25 cellular contexts compared by ENCODE assay signal in genomic region chr1:29043270-29043971, GRCh38.
DNase-seq lines count a peak whose midpoint lies in the region; ATAC-seq and TF ChIP-seq lines count a peak whose summit lies in the region.
"Had no signal": no experiment of that assay in that cellular context is flagged by ENCODE, and none has a peak within 500 bp of the region (broad histone marks: within the 10 kb centered on the region; RNA-seq: fewer than 3 reads in every experiment).

No MANE protein-coding gene starts in this region.

- no peak for DNase-seq in activated CD4-positive, alpha-beta T cell treated with anti-CD3 and anti-CD28 coated beads for 36 hours
- no peak for DNase-seq in activated CD4-positive, alpha-beta T cell treated with anti-CD3 and anti-CD28 coated beads, Interleukin-2, amount 50 U/mL, for 1 hour
- DNase-seq in NCI-H2227 (lab: John Stamatoyannopoulos, UW; ENCODE audit: unreplicated experiment) (peak; percentile 26), fibroblast of mammary gland (ENCODE audit: low read depth) (peak; percentile 22), nephron progenitor cell (no peak), spleen (no peak), EL (no peak)
- no peak for DNase-seq in stimulated activated CD8-positive, alpha-beta memory T cell treated with anti-CD3 and anti-CD28 coated beads, Interleukin-4, amount 100 ng/mL, for 48 hours
- DNase-seq: 8988T; activated gamma-delta T cell treated with Interleukin-2 at 50 U/mL for 16 hours; C1 segment of cervical spinal cord; dorsolateral prefrontal cortex; erythroblast; head of caudate nucleus; HFFc6; islet precursor cell; MM.1S; NCI-H187; NCI-H524 treated with DMSO at 0.1 percent for 48 hours; nucleus accumbens; PC-3; stimulated activated CD4-positive, alpha-beta T cell treated with anti-CD3 and anti-CD28 coated beads, Interleukin-4, amount 100 ng/mL, for 4 hours; SW 1271 had no signal

- no peaks in the 10 kb centered on the region for H3K9me3 ChIP-seq in spleen
- H3K9me3 ChIP-seq: breast epithelium had no signal

- POLR2A ChIA-PET in activated CD4-positive, alpha-beta T cell treated with anti-CD3 and anti-CD28 coated beads for 36 hours (lab: Charles Lee) = no interaction called here

- H3K27me3 Mint-ChIP-seq in activated CD4-positive, alpha-beta T cell treated with anti-CD3 and anti-CD28 coated beads for 36 hours = no peaks in the 10 kb centered on the region
- no peaks in the 10 kb centered on the region for H3K27me3 Mint-ChIP-seq in nephron progenitor cell (ENCODE audit: low read depth, poor library complexity)
- H3K27me3 Mint-ChIP-seq: type B pancreatic cell had no signal

- WGBS in spleen, 5 donors = 82 to 94% (median 90%) methylated on average over 6 of the region's 6 CpGs

- no peak overlapping the region for H3K27ac ChIP-seq in spleen
- H3K27ac ChIP-seq: breast epithelium, dorsolateral prefrontal cortex had no signal

- H3K27me3 ChIP-seq in spleen (replicated peaks in 1 of 7) = no peaks in the 10 kb centered on the region
- H3K27me3 ChIP-seq: breast epithelium, dorsolateral prefrontal cortex had no signal

- H3K4me3 ChIP-seq in fibroblast of mammary gland (ENCODE audit: control insufficient read depth, low read depth, low read length) (no peak overlapping the region), spleen (no peak overlapping the region)
- H3K4me3 ChIP-seq: breast epithelium, dorsolateral prefrontal cortex had no signal

- H3K4me3 Mint-ChIP-seq in activated CD4-positive, alpha-beta T cell treated with anti-CD3 and anti-CD28 coated beads for 36 hours = no peak overlapping the region
- H3K4me3 Mint-ChIP-seq in nephron progenitor cell = no peak overlapping the region
- H3K4me3 Mint-ChIP-seq: HFFc6, type B pancreatic cell had no signal

- peaks cover 35% of the 10 kb centered on the region for H3K36me3 Mint-ChIP-seq in activated CD4-positive, alpha-beta T cell treated with anti-CD3 and anti-CD28 coated beads for 36 hours (ENCODE audit: low read depth)
- H3K36me3 Mint-ChIP-seq in nephron progenitor cell (ENCODE audit: low read depth) = peaks cover 59% of the 10 kb centered on the region

- ATAC-seq in activated CD4-positive, alpha-beta T cell treated with anti-CD3 and anti-CD28 coated beads for 36 hours = no peak
- ATAC-seq: PC-3 had no signal

- CTCF ChIA-PET in activated CD4-positive, alpha-beta T cell treated with anti-CD3 and anti-CD28 coated beads for 36 hours (lab: Charles Lee) = interaction anchor here (0.6 to 9.9 kb wide), 8 partner anchors 10 to 720 kb away, joined by 3 to 66 read pairs (median 8); no protein-coding TSS in a partner anchor

- H3K9me3 Mint-ChIP-seq in activated CD4-positive, alpha-beta T cell treated with anti-CD3 and anti-CD28 coated beads for 36 hours (ENCODE audit: low read depth) = no peaks in the 10 kb centered on the region
- peaks cover 8% of the 10 kb centered on the region for H3K9me3 Mint-ChIP-seq in nephron progenitor cell
- H3K9me3 Mint-ChIP-seq: HFFc6, type B pancreatic cell had no signal

- intact Hi-C loops in activated CD4-positive, alpha-beta T cell treated with anti-CD3 and anti-CD28 coated beads for 36 hours (cut with DNase I, micrococcal nuclease) = no loop called here
- intact Hi-C loops in spleen (cut with DNase I; ENCODE audit: low total_unique reads) = no loop called here

- H3K36me3 ChIP-seq in spleen = peaks cover 0 to 86% (median 34%) of the 10 kb centered on the region in 6 donors
- H3K36me3 ChIP-seq: breast epithelium had no signal

- peaks cover 40% of the 10 kb centered on the region for H3K4me1 Mint-ChIP-seq in activated CD4-positive, alpha-beta T cell treated with anti-CD3 and anti-CD28 coated beads for 36 hours
- no peaks in the 10 kb centered on the region for H3K4me1 Mint-ChIP-seq in nephron progenitor cell

- TF ChIP-seq CTCF in fibroblast of mammary gland (conservative IDR thresholded peaks at IDR 0.05; ENCODE audit: control insufficient read depth, insufficient read depth, low read depth, low read length) = no peak
- TF ChIP-seq CTCF in nephron progenitor cell (IDR thresholded peaks at IDR 0.05) = no peak
- TF ChIP-seq CTCF in spleen (IDR thresholded peaks at IDR 0.05 in 8 of 11, conservative IDR thresholded peaks at IDR 0.05 in 3 of 11) = no peak

- peak overlapping the region; percentile 70 for H3K27ac Mint-ChIP-seq in activated CD4-positive, alpha-beta T cell treated with anti-CD3 and anti-CD28 coated beads for 36 hours
- peak overlapping the region; percentile 24 for H3K27ac Mint-ChIP-seq in nephron progenitor cell
- H3K27ac Mint-ChIP-seq: HFFc6, type B pancreatic cell had no signal

- no peak for TF ChIP-seq POLR2A in spleen (IDR thresholded peaks at IDR 0.05)

- no peaks in the 10 kb centered on the region for H3K4me1 ChIP-seq in spleen
- H3K4me1 ChIP-seq: breast epithelium had no signal

Comparison
In these comparisons a context has a peak if more than half of its experiments do, and no peak if none do; other contexts are left out.
1. DNase-seq: peak in NCI-H2227 (single experiment) and fibroblast of mammary gland (single experiment); none in activated CD4-positive, alpha-beta T cell treated with anti-CD3 and anti-CD28 coated beads for 36 hours (single experiment), activated CD4-positive, alpha-beta T cell treated with anti-CD3 and anti-CD28 coated beads, Interleukin-2, amount 50 U/mL, for 1 hour (single experiment), nephron progenitor cell (single experiment), spleen (single experiment), EL (single experiment) and stimulated activated CD8-positive, alpha-beta memory T cell treated with anti-CD3 and anti-CD28 coated beads, Interleukin-4, amount 100 ng/mL, for 48 hours (single experiment).